10 cellular contexts compared by ENCODE assay signal in the genomic region with DNA sequence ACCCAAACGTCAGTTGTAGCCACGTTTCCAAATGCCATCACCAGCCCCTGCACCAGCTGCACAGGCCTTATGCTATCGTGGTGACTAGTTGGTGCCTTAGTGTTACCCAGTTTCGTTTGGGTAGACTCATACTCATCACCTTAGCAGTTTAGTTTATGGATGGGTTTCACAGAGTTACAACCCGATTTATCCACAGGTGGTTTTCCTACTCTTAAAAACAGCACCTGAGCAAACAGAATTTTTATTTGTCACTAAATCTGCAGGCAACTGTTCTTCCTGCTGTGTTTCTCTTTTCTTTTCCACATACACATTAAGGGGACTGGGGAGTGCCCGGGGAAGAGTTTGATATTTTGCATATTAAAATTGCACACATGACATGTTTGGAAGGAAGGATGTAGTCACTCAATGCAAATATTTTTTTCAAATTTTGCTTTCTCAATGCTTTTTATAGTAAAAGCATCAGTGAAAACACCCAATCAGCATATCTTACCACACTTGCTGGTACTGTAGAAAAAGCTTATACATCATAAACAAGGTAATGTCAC. TPM values are rescaled to one million over a fixed set of nuclear protein-coding genes. Genes with fewer than 3 reads are reported as not detected.
A peak's percentile ranks its signal among the peaks of the same experiment; 100 is the strongest.
DNase-seq lines count a peak whose midpoint lies in the region; ATAC-seq, FAIRE-seq and TF ChIP-seq lines count a peak whose summit lies in the region.
"Had no signal": no experiment of that assay in that cellular context is flagged by ENCODE, and none has a peak within 500 bp of the region (broad histone marks: within the 10 kb centered on the region; RNA-seq: fewer than 3 reads in every experiment).

No MANE protein-coding gene starts in this region.

- peaks cover 38% of the 10 kb centered on the region for H3K4me1 ChIP-seq in HepG2 (ENCODE audit: insufficient read depth, low read length)
- H3K4me1 ChIP-seq in right lobe of liver: peaks cover 0 to 22% (median 5%) of the 10 kb centered on the region in 4 donors
- no peaks in the 10 kb centered on the region for H3K4me1 ChIP-seq in suprapubic skin

- DNase-seq in HepG2 (ENCODE audit: low spot score) (no peak), right lobe of liver (no peak), NCI-H524 treated with DMSO at 0.1 percent for 48 hours (lab: John Stamatoyannopoulos, UW) (no peak), suprapubic skin (ENCODE audit: low spot score in 2 of 2) (no peak), COLO668 (lab: John Stamatoyannopoulos, UW; ENCODE audit: unreplicated experiment) (no peak)
- DNase-seq in stimulated activated naive B cell treated with anti-CD40 and anti-IgM and Interleukin-4, amounts not matched to agents 10 μg/mL and 1 μg/mL and 100 μg/mL, for 72 hours: peak; percentile 40
- DNase-seq: NK-92 treated with Interleukin-12 subunit alpha and Interleukin-12 subunit beta, amount 100 ng/mL, for 24 hours had no signal

- no peak overlapping the region for H2AFZ ChIP-seq in HepG2 (ENCODE audit: low read length)
- no peak overlapping the region for H2AFZ ChIP-seq in SU-DHL-6 (ENCODE audit: low read depth, low read length, severe bottlenecking)

- WGBS in HepG2 (ENCODE audit: low lambda C conversion rate): 91% methylated on average over 6 of the region's 6 CpGs
- whole genome bisulfite sequencing in right lobe of liver (ENCODE audit: insufficient coverage, low coverage, low lambda C conversion rate, missing lambda C conversion rate): 67% methylated on average over 6 of the region's 6 CpGs
- 76% methylated on average over 6 of the region's 6 CpGs for WGBS in suprapubic skin

- TF ChIP-seq CTCF in HepG2 (CRISPR knock-in tag; IDR thresholded peaks at IDR 0.05) (no peak), right lobe of liver (IDR thresholded peaks at IDR 0.05) (no peak), SU-DHL-6 (IDR thresholded peaks at IDR 0.05; ENCODE audit: insufficient read depth, low read length, poor library complexity, severe bottlenecking) (no peak), suprapubic skin (IDR thresholded peaks at IDR 0.05) (no peak)

- ATAC-seq in HepG2 (no peak), right lobe of liver (no peak), HG02798 (IDR thresholded peaks at IDR 0.05; ENCODE audit: poor library complexity, unreplicated experiment) (peak; percentile 38)
- ATAC-seq in stimulated activated naive B cell treated with anti-CD40 and anti-IgM and Interleukin-4, amounts not matched to agents 10 μg/mL and 1 μg/mL and 100 μg/mL, for 72 hours (replicated peaks): peak; percentile 37 to 45
- ATAC-seq: HCT116 had no signal

- no peak overlapping the region for H3K9ac ChIP-seq in HepG2 (ENCODE audit: insufficient read depth, low read depth, low read length)
- peak overlapping the region; percentile 20; the same call in 1 of the 2 replicates for H3K9ac ChIP-seq in SU-DHL-6 (ENCODE audit: low read length)

- TF ChIP-seq EP300 in HepG2 (IDR thresholded peaks at IDR 0.05; ENCODE audit: low read depth in 2 of 2, low read length in 2 of 2) (no peak), HepG2 (CRISPR knock-in tag; IDR thresholded peaks at IDR 0.05; ENCODE audit: borderline replicate concordance) (no peak), suprapubic skin (IDR thresholded peaks at IDR 0.05) (no peak)

- H3K36me3 Mint-ChIP-seq in stimulated activated naive B cell treated with anti-CD40 and anti-IgM and Interleukin-4, amounts not matched to agents 10 μg/mL and 1 μg/mL and 100 μg/mL, for 72 hours: peaks cover 56 to 82% of the 10 kb centered on the region in 2 donors

- no peaks in the 10 kb centered on the region for H3K9me3 Mint-ChIP-seq in stimulated activated naive B cell treated with anti-CD40 and anti-IgM and Interleukin-4, amounts not matched to agents 10 μg/mL and 1 μg/mL and 100 μg/mL, for 72 hours

- no peaks in the 10 kb centered on the region for H4K20me1 ChIP-seq in HepG2 (ENCODE audit: insufficient read depth, low read length)
- H4K20me1 ChIP-seq in SU-DHL-6 (ENCODE audit: low read depth, low read length): no peaks in the 10 kb centered on the region

- CTCF ChIA-PET in HepG2 (lab: Yijun Ruan, JAX; ENCODE audit: low intra/inter-chr PET ratio, low total read pairs): no interaction called here

- H3K4me2 ChIP-seq in HepG2 (ENCODE audit: low read depth, low read length) (no peak overlapping the region), SU-DHL-6 (ENCODE audit: low read depth, low read length, poor library complexity, severe bottlenecking) (peak overlapping the region; percentile 50)

- intact Hi-C loops in HepG2 (cut with micrococcal nuclease; ENCODE audit: unreplicated experiment): no loop called here
- intact Hi-C loops in right lobe of liver (cut with DNase I): no loop called here

- no TSS peak for BruUV-seq in HepG2 (replicated peaks; lab: Mats Ljungman, UMichigan)

- H3K4me1 Mint-ChIP-seq in stimulated activated naive B cell treated with anti-CD40 and anti-IgM and Interleukin-4, amounts not matched to agents 10 μg/mL and 1 μg/mL and 100 μg/mL, for 72 hours: peaks cover 51 to 86% of the 10 kb centered on the region in 2 donors

- no peak overlapping the region for H3K27ac ChIP-seq in HepG2 (ENCODE audit: extremely low read length, insufficient read depth, low read length)
- no peak overlapping the region for H3K27ac ChIP-seq in right lobe of liver
- H3K27ac ChIP-seq in SU-DHL-6 (ENCODE audit: low read depth, low read length): peak overlapping the region; percentile 88
- no peak overlapping the region for H3K27ac ChIP-seq in suprapubic skin

- POLR2A ChIA-PET in HepG2 (lab: Yijun Ruan, JAX): no interaction called here

- H3K4me3 ChIP-seq in HepG2 (replicated peaks in 1 of 3; ENCODE audit: insufficient read depth in 1 of 3, low read depth in 2 of 3, low read length in 3 of 3) (no peak overlapping the region), right lobe of liver (no peak overlapping the region), SU-DHL-6 (ENCODE audit: insufficient read depth, low read length, poor library complexity, severe bottlenecking) (no peak overlapping the region), suprapubic skin (no peak overlapping the region)

- TF ChIP-seq POLR2A in HepG2 (IDR thresholded peaks at IDR 0.05; ENCODE audit: insufficient read depth in 1 of 2, low read depth in 2 of 2, low read length in 2 of 2) (no peak), right lobe of liver (IDR thresholded peaks at IDR 0.05) (no peak), suprapubic skin (IDR thresholded peaks at IDR 0.05) (no peak)

- H3K36me3 ChIP-seq in HepG2 (replicated peaks in 1 of 2; ENCODE audit: control insufficient read depth in 1 of 2, insufficient read depth in 2 of 2, low read length in 2 of 2): peaks cover 8 to 55% of the 10 kb centered on the region in 2 experiments; a peak in 4 of 5 replicates
- peaks cover 0 to 9% (median 0%) of the 10 kb centered on the region in 4 donors for H3K36me3 ChIP-seq in right lobe of liver
- peaks cover 12% of the 10 kb centered on the region; the same call in 1 of the 2 replicates for H3K36me3 ChIP-seq in SU-DHL-6 (ENCODE audit: low read length)
- H3K36me3 ChIP-seq in suprapubic skin: peaks cover 26% of the 10 kb centered on the region

- H3K9me3 ChIP-seq in HepG2 (ENCODE audit: low read length) (no peaks in the 10 kb centered on the region), right lobe of liver (no peaks in the 10 kb centered on the region), SU-DHL-6 (ENCODE audit: insufficient read depth, low read length) (no peaks in the 10 kb centered on the region), suprapubic skin (no peaks in the 10 kb centered on the region)

- H3K4me3 Mint-ChIP-seq in stimulated activated naive B cell treated with anti-CD40 and anti-IgM and Interleukin-4, amounts not matched to agents 10 μg/mL and 1 μg/mL and 100 μg/mL, for 72 hours: peak overlapping the region; percentile 72 to 73

- TF ChIP-seq RAD21 in HepG2 (CRISPR knock-in tag; IDR thresholded peaks at IDR 0.05): no peak

- peaks cover 65% of the 10 kb centered on the region for H3F3A ChIP-seq in SU-DHL-6 (ENCODE audit: insufficient read depth)

- H3K27me3 ChIP-seq in HepG2 (ENCODE audit: control insufficient read depth in 1 of 2, insufficient read depth in 2 of 2, low read length in 2 of 2): no peaks in the 10 kb centered on the region
- no peaks in the 10 kb centered on the region for H3K27me3 ChIP-seq in right lobe of liver
- H3K27me3 ChIP-seq in SU-DHL-6 (ENCODE audit: low read length): no peaks in the 10 kb centered on the region
- H3K27me3 ChIP-seq in suprapubic skin: no peaks in the 10 kb centered on the region

- in situ Hi-C loops in HepG2 (cut with HindIII; ENCODE audit: extremely low pct_ligation_motif_present, low pct_unique_long_range_greater_than_20kb): no loop called here

- no peak for FAIRE-seq in HepG2 (lab: Jason Lieb, UNC)

- H3K27ac Mint-ChIP-seq in stimulated activated naive B cell treated with anti-CD40 and anti-IgM and Interleukin-4, amounts not matched to agents 10 μg/mL and 1 μg/mL and 100 μg/mL, for 72 hours: peak overlapping the region; percentile 97

- H3K79me2 ChIP-seq in HepG2 (ENCODE audit: insufficient read depth, low read length): no peaks in the 10 kb centered on the region
- no peaks in the 10 kb centered on the region for H3K79me2 ChIP-seq in SU-DHL-6 (ENCODE audit: insufficient read depth, low read length)

- no peaks in the 10 kb centered on the region for H3K27me3 Mint-ChIP-seq in stimulated activated naive B cell treated with anti-CD40 and anti-IgM and Interleukin-4, amounts not matched to agents 10 μg/mL and 1 μg/mL and 100 μg/mL, for 72 hours

- H3K9me2 ChIP-seq in SU-DHL-6 (replicated peaks; ENCODE audit: insufficient read depth, low read length): no peaks in the 10 kb centered on the region

RNA-seq across cellular contexts. Expression of gene PDSS1, which starts 41.7 kb away (rescaled TPM):
- total RNA-seq in HepG2 (2016; rRNA removed; fragmentation: Illumina TruSeq; extraction: Trizol) (19.3 and 23.0 TPM in 2 replicates), right lobe of liver (10 to 100 TPM in 2 of 6 experiments, 1 to 10 TPM in 4; 2.3 to 15.9 (median 4.1) TPM), suprapubic skin (1 to 10 TPM; 3.6 to 7.6 (median 3.9) TPM)
- total RNA-seq in HepG2 (2016; cell fraction: cytosol; rRNA removed; fragmentation: Illumina TruSeq; extraction: Trizol; ENCODE audit: low read depth): 8.9 and 10.4 TPM in 2 replicates
- 18.1 and 24.0 TPM in 2 replicates for total RNA-seq in HepG2 (2016; cell fraction: insoluble cytoplasmic fraction; rRNA removed; fragmentation: Illumina TruSeq; extraction: Trizol)
- total RNA-seq in HepG2 (2016; cell fraction: membrane; rRNA removed; fragmentation: Illumina TruSeq; extraction: Trizol): 13.9 and 14.1 TPM in 2 replicates
- total RNA-seq in HepG2 (2016; cell fraction: nucleus; rRNA removed; fragmentation: Illumina TruSeq; extraction: Trizol): 18.5 and 18.6 TPM in 2 replicates
- 14.9 and 18.7 TPM in 2 replicates for polyA plus RNA-seq in HepG2 (2011; rRNA removed)
- 12.4 and 13.6 TPM in 2 replicates for polyA plus RNA-seq in HepG2 (2011; cell fraction: cytosol; rRNA removed)
- polyA plus RNA-seq in HepG2 (2011; cell fraction: nucleus; rRNA removed): 11.2 and 14.0 TPM in 2 replicates
- polyA plus RNA-seq in HepG2 (2012): 7.2 and 8.5 TPM in 2 replicates
- 7.5 and 8.0 TPM in 2 replicates for polyA plus RNA-seq in HepG2 (2016; cell fraction: cytosol; fragmentation: Illumina TruSeq; extraction: Trizol; ENCODE audit: low read depth)
- polyA plus RNA-seq in HepG2 (2016; cell fraction: insoluble cytoplasmic fraction; fragmentation: Illumina TruSeq; extraction: Trizol; ENCODE audit: low read depth): 23.8 and 26.4 TPM in 2 replicates
- polyA plus RNA-seq in HepG2 (2016; cell fraction: membrane; fragmentation: Illumina TruSeq; extraction: Trizol; ENCODE audit: low read depth): 11.8 and 11.9 TPM in 2 replicates
- 30.9 and 33.0 TPM in 2 replicates for polyA plus RNA-seq in HepG2 (2016; cell fraction: nucleus; fragmentation: Illumina TruSeq; extraction: Trizol; ENCODE audit: insufficient read depth, low read depth)
- polyA minus RNA-seq in HepG2 (2011; rRNA and poly(A)+ RNA removed; ENCODE audit: low replicate concordance): 12.9 and 16.6 TPM in 2 replicates
- 3.7 and 8.4 TPM in 2 replicates for polyA minus RNA-seq in HepG2 (2011; cell fraction: cytosol; rRNA and poly(A)+ RNA removed)
- 16.9 and 20.2 TPM in 2 replicates for polyA minus RNA-seq in HepG2 (2011; cell fraction: nucleus; rRNA and poly(A)+ RNA removed)

Comparison
In these comparisons a context has a peak if more than half of its experiments do, and no peak if none do; other contexts are left out.
1. ATAC-seq: peak in HG02798 (single experiment) and stimulated activated naive B cell treated with anti-CD40 and anti-IgM and Interleukin-4, amounts not matched to agents 10 μg/mL and 1 μg/mL and 100 μg/mL, for 72 hours (2 of 2); none in HepG2 (single experiment) and right lobe of liver (0 of 4).